ENCODE assay signal across 18 cellular contexts in the genomic region with DNA sequence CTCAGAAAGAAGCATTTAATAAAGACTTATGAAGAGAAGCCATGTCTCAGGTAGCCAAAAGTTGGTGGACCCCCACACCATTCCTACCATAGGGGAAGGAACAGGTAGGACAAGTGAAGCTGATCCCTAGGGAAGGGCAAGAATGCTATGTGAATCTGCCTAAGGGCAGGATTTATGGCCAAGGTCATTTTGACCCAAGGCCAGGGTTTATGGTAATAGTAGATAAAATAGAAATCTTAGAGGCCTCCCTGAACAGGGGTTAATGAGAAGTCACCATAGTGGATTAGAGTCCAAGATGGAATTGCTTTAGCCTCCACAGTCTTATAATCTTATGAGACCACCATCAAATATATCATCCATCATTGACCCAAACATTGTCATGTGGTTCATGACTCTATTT.
"Had no signal": no experiment of that assay in that cellular context is flagged by ENCODE, and none has a peak within 500 bp of the region (broad histone marks: within the 10 kb centered on the region; RNA-seq: fewer than 3 reads in every experiment).

No MANE protein-coding gene starts in this region.

- H3K4me1 ChIP-seq: stomach had no signal

- ATAC-seq: heart right ventricle had no signal

- H3K9me3 ChIP-seq: ovary, thoracic aorta had no signal

- H3K4me3 Mint-ChIP-seq: activated CD8-positive, alpha-beta memory T cell treated with anti-CD3 and anti-CD28 coated beads, Interleukin-2, amount 10 ng/mL, durations not matched to agents 7 days and 5 days; activated naive CD8-positive, alpha-beta T cell treated with anti-CD3 and anti-CD28 coated beads for 36 hours; activated T-cell treated with anti-CD3 and anti-CD28 coated beads, Interleukin-2, amount 50 U/mL, for 24 hours; memory B cell; neural crest cell had no signal

- DNase-seq: activated CD4-positive, alpha-beta T cell treated with anti-CD3 and anti-CD28 coated beads, Interleukin-2, amount 10 ng/mL, durations not matched to agents 24 days and 14 days; activated CD8-positive, alpha-beta memory T cell treated with anti-CD3 and anti-CD28 coated beads, Interleukin-2, amount 10 ng/mL, durations not matched to agents 7 days and 5 days; activated effector memory CD4-positive, alpha-beta T cell treated with anti-CD3 and anti-CD28 coated beads, Interleukin-2, amount 50 U/mL, for 16 hours; activated naive CD8-positive, alpha-beta T cell treated with anti-CD3 and anti-CD28 coated beads for 36 hours; activated T-cell treated with anti-CD3 and anti-CD28 coated beads, Interleukin-2, amount 50 U/mL, for 24 hours; brain microvascular endothelial cell; cerebellar nuclear complex; heart right ventricle; left ventricle myocardium inferior; ovary; stimulated activated CD4-positive, alpha-beta T cell treated with anti-CD3 and anti-CD28 coated beads, Interleukin-4, amount 100 ng/mL, for 24 hours; stomach; WERI-Rb-1 had no signal

- H3K27me3 ChIP-seq: brain microvascular endothelial cell, heart right ventricle, ovary had no signal

- H3K36me3 ChIP-seq: brain microvascular endothelial cell, heart right ventricle, left ventricle myocardium inferior, ovary, stomach, thoracic aorta, WERI-Rb-1 had no signal

- FAIRE-seq: frontal cortex, keratinocyte had no signal

- H3K27ac Mint-ChIP-seq: activated naive CD8-positive, alpha-beta T cell treated with anti-CD3 and anti-CD28 coated beads for 36 hours; memory B cell had no signal

- H3K4me3 ChIP-seq: heart right ventricle, left ventricle myocardium inferior, ovary, stomach, thoracic aorta had no signal

- H3K27ac ChIP-seq: brain microvascular endothelial cell, ovary, stomach, thoracic aorta, WERI-Rb-1 had no signal

- H3K4me1 Mint-ChIP-seq: neural crest cell had no signal

- H3K27me3 Mint-ChIP-seq: activated CD4-positive, alpha-beta T cell treated with anti-CD3 and anti-CD28 coated beads, Interleukin-2, amount 10 ng/mL, durations not matched to agents 24 days and 14 days; activated CD8-positive, alpha-beta memory T cell treated with anti-CD3 and anti-CD28 coated beads, Interleukin-2, amount 10 ng/mL, durations not matched to agents 7 days and 5 days; activated naive CD8-positive, alpha-beta T cell treated with anti-CD3 and anti-CD28 coated beads for 36 hours; activated T-cell treated with anti-CD3 and anti-CD28 coated beads, Interleukin-2, amount 50 U/mL, for 24 hours had no signal
